ENCODE assay signal across 9 cellular contexts in the genomic region with DNA sequence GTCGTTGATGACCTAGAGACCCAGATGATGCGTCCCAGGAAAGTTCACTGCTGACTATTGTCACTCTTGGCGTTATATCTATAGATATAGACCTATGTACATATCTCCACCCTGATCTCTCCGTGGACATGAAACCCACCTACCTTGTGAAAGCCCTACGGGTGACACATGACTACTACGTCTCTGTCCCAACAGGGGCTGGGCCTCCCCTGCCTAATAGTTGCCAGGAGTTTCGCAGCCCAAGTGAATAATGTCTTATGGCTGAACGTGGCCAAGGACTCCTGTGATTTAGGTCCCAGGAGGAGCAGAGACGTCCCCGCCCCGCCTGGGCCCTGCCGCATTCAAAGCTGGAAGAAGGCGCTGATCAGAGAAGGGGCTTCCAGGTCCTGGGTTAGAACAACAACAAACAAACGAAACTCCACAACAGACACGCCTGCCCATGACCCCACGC. TPM values are rescaled to one million over a fixed set of nuclear protein-coding genes. Genes with fewer than 3 reads are reported as not detected.
DNase-seq lines count a peak whose midpoint lies in the region; TF ChIP-seq lines count a peak whose summit lies in the region.
"Had no signal": no experiment of that assay in that cellular context is flagged by ENCODE, and none has a peak within 500 bp of the region (broad histone marks: within the 10 kb centered on the region; RNA-seq: fewer than 3 reads in every experiment).

No MANE protein-coding gene starts in this region.

- peaks cover 0 to 2% of the 10 kb centered on the region in 2 donors for H3K36me3 Mint-ChIP-seq in CD14-positive monocyte
- peaks cover 4% of the 10 kb centered on the region for H3K36me3 Mint-ChIP-seq in endothelial cell (ENCODE audit: low read depth, unreplicated experiment)
- H3K36me3 Mint-ChIP-seq in neural progenitor cell, result peaks cover 2% of the 10 kb centered on the region

- DNase-seq in CD14-positive monocyte (ENCODE audit: low spot score) (no peak), endothelial cell (ENCODE audit: low spot score) (no peak), neural progenitor cell (ENCODE audit: low spot score) (peak; percentile 29), midbrain (lab: John Stamatoyannopoulos, UW) (no peak), thyroid gland (no peak), SHP77 (lab: John Stamatoyannopoulos, UW) (no peak), NCI-H146 (lab: John Stamatoyannopoulos, UW) (no peak)

- no peak overlapping the region for H3K27ac Mint-ChIP-seq in CD14-positive monocyte
- no peak overlapping the region for H3K27ac Mint-ChIP-seq in endothelial cell (ENCODE audit: unreplicated experiment)
- H3K27ac Mint-ChIP-seq in neural progenitor cell, result no peak overlapping the region

- H3K4me2 ChIP-seq in neural progenitor cell, result peak overlapping the region; percentile 88

- H2AFZ ChIP-seq in neural progenitor cell (replicated peaks), result no peak overlapping the region

- peaks cover 0 to 26% (median 14%) of the 10 kb centered on the region in 7 donors for H3K9me3 Mint-ChIP-seq in CD14-positive monocyte
- H3K9me3 Mint-ChIP-seq in endothelial cell (ENCODE audit: unreplicated experiment), result no peaks in the 10 kb centered on the region
- peaks cover 4% of the 10 kb centered on the region for H3K9me3 Mint-ChIP-seq in neural progenitor cell

- peak overlapping the region; percentile 56 for H3K4me3 ChIP-seq in HUES64 (ENCODE audit: low read length)
- H3K4me3 ChIP-seq in neural progenitor cell, result peak overlapping the region; percentile 48
- H3K4me3 ChIP-seq in thyroid gland (replicated peaks in 1 of 3), result peak overlapping the region in 1 of 3 donors; percentile 38

- 3% methylated on average over 16 of the region's 16 CpGs for WGBS in HUES64
- 15 to 24% methylated on average over 7 of the region's 16 CpGs for WGBS in thyroid gland, 2 donors

- peak overlapping the region; percentile 83 to 92 for H3K4me3 Mint-ChIP-seq in CD14-positive monocyte
- H3K4me3 Mint-ChIP-seq in endothelial cell (ENCODE audit: unreplicated experiment), result peak overlapping the region; percentile 71
- peak overlapping the region; percentile 87 for H3K4me3 Mint-ChIP-seq in neural progenitor cell

- TF ChIP-seq CTCF in CD14-positive monocyte (IDR thresholded peaks at IDR 0.05) (no peak), endothelial cell (IDR thresholded peaks at IDR 0.05; ENCODE audit: unreplicated experiment) (no peak), neural progenitor cell (IDR thresholded peaks at IDR 0.05) (no peak), thyroid gland (IDR thresholded peaks at IDR 0.05) (no peak)

- H3F3A ChIP-seq in neural progenitor cell (ENCODE audit: low read depth), result peaks cover 4% of the 10 kb centered on the region

- H4K20me1 ChIP-seq in neural progenitor cell (ENCODE audit: low read depth), result peaks cover 78% of the 10 kb centered on the region

- no peak overlapping the region for H3K9ac ChIP-seq in HUES64 (ENCODE audit: low read depth, low read length)
- no peak overlapping the region for H3K9ac ChIP-seq in neural progenitor cell

- no peaks in the 10 kb centered on the region for H3K79me2 ChIP-seq in neural progenitor cell (ENCODE audit: low read depth)

- H3K4me1 ChIP-seq in HUES64 (ENCODE audit: insufficient read depth, low read length) (peaks cover 39% of the 10 kb centered on the region), neural progenitor cell (peaks cover 18% of the 10 kb centered on the region), thyroid gland (peaks cover 18 to 24% of the 10 kb centered on the region in 2 donors)

- H3K27ac ChIP-seq in HUES64 (ENCODE audit: low read depth, low read length) (no peak overlapping the region), neural progenitor cell (no peak overlapping the region), thyroid gland (no peak overlapping the region)
- H3K27ac ChIP-seq: left lung had no signal

- no peaks in the 10 kb centered on the region for H3K36me3 ChIP-seq in HUES64 (ENCODE audit: insufficient read depth, low read length)
- H3K36me3 ChIP-seq in neural progenitor cell, result no peaks in the 10 kb centered on the region
- H3K36me3 ChIP-seq in thyroid gland, result no peaks in the 10 kb centered on the region
- H3K36me3 ChIP-seq: left lung had no signal

- H3K4me1 Mint-ChIP-seq in CD14-positive monocyte (peaks cover 45% of the 10 kb centered on the region), endothelial cell (ENCODE audit: unreplicated experiment) (peaks cover 38% of the 10 kb centered on the region), neural progenitor cell (peaks cover 27% of the 10 kb centered on the region)

- H3K27me3 Mint-ChIP-seq in CD14-positive monocyte (ENCODE audit: low read depth in 3 of 3), result peaks cover 91 to 98% (median 95%) of the 10 kb centered on the region in 3 donors
- peaks cover 32% of the 10 kb centered on the region for H3K27me3 Mint-ChIP-seq in endothelial cell (ENCODE audit: unreplicated experiment)
- H3K27me3 Mint-ChIP-seq in neural progenitor cell (ENCODE audit: insufficient read depth, low read depth), result peaks cover 85% of the 10 kb centered on the region

- H3K27me3 ChIP-seq in HUES64 (ENCODE audit: insufficient read depth, low read length) (peaks cover 97% of the 10 kb centered on the region), neural progenitor cell (peaks cover 100% of the 10 kb centered on the region), thyroid gland (peaks cover 57% of the 10 kb centered on the region)

- TF ChIP-seq POLR2A in thyroid gland (IDR thresholded peaks at IDR 0.05), result no peak

- intact Hi-C loops in CD14-positive monocyte (cut with micrococcal nuclease) (no loop called here), thyroid gland (cut with DNase I) (loop anchor here (10.0 kb wide), 1 partner anchor 47 kb away; a partner anchor contains a TSS)

- H3K9me3 ChIP-seq in HUES64 (ENCODE audit: insufficient read depth, low read depth, low read length), result no peaks in the 10 kb centered on the region
- no peaks in the 10 kb centered on the region for H3K9me3 ChIP-seq in neural progenitor cell (ENCODE audit: low read depth)
- no peaks in the 10 kb centered on the region for H3K9me3 ChIP-seq in thyroid gland
- H3K9me3 ChIP-seq: left lung had no signal

RNA-seq across cellular contexts. Expression of a gene that starts 4.9 kb away (rescaled TPM):
- not detected for polyA plus RNA-seq in CD14-positive monocyte
- 0.30 TPM for polyA plus RNA-seq in HUES64 (2013, experiment 1 of 2)
- polyA plus RNA-seq in HUES64 (2013, experiment 2 of 2), result 0.57 TPM
- 3.2 TPM for total RNA-seq in endothelial cell (ENCODE audit: unreplicated experiment)
- 1.6 and 2.0 TPM in 2 replicates for total RNA-seq in neural progenitor cell (ENCODE audit: low replicate concordance)
- not detected for total RNA-seq in thyroid gland
- total RNA-seq: left lung had no signal

RNA-seq across cellular contexts. Expression of a gene that starts 50.7 kb away (rescaled TPM):
- 1 to 10 TPM; 3.5 to 5.2 TPM for polyA plus RNA-seq in CD14-positive monocyte
- polyA plus RNA-seq in HUES64 (2013, experiment 1 of 2), result 15.0 TPM
- polyA plus RNA-seq in HUES64 (2013, experiment 2 of 2), result 17.9 TPM
- total RNA-seq in endothelial cell (ENCODE audit: unreplicated experiment), result 28.0 TPM
- total RNA-seq in neural progenitor cell (ENCODE audit: low replicate concordance), result 22.2 and 36.9 TPM in 2 replicates
- total RNA-seq in thyroid gland, result 10 to 100 TPM; 10.1 to 17.3 (median 13.5) TPM
